In genomic region chr12:99983721-99984258, GRCh38 we compare ENCODE assay signal across 10 cellular contexts. TPM values are rescaled to one million over a fixed set of nuclear protein-coding genes. Genes with fewer than 3 reads are reported as not detected.
DNase-seq lines count a peak whose midpoint lies in the region; ATAC-seq and TF ChIP-seq lines count a peak whose summit lies in the region.
"Had no signal": no experiment of that assay in that cellular context is flagged by ENCODE, and none has a peak within 500 bp of the region (broad histone marks: within the 10 kb centered on the region; RNA-seq: fewer than 3 reads in every experiment).

No MANE protein-coding gene starts in this region.

- peaks cover 3% of the 10 kb centered on the region for H3F3A ChIP-seq in smooth muscle cell (ENCODE audit: low read depth)

- H3K9ac ChIP-seq in smooth muscle cell (ENCODE audit: low read depth), result no peak overlapping the region

- H3K9me3 ChIP-seq in WERI-Rb-1 (ENCODE audit: severe bottlenecking) (no peaks in the 10 kb centered on the region), iPS DF 6.9 (ENCODE audit: control insufficient read depth, insufficient read depth, low read length) (no peaks in the 10 kb centered on the region), smooth muscle cell (replicated peaks; ENCODE audit: low read depth) (no peaks in the 10 kb centered on the region)
- H3K9me3 ChIP-seq: mucosa of descending colon had no signal

- no peaks in the 10 kb centered on the region for H3K79me2 ChIP-seq in smooth muscle cell (ENCODE audit: low read depth)

- no CpG with 5 or more reads among the region's 16 CpGs for WGBS in iPS DF 6.9 (ENCODE audit: insufficient coverage, insufficient read length)
- WGBS in smooth muscle cell (ENCODE audit: low lambda C conversion rate), result 35% methylated on average over 16 of the region's 16 CpGs

- no peak overlapping the region for H3K27ac Mint-ChIP-seq in T-helper 2 cell treated with Interferon-gamma antibody and Interleukin-4, amounts not matched to agents 5 μg/mL and 100 μg/mL, for 36 hours

- peaks cover 63% of the 10 kb centered on the region for H3K27me3 Mint-ChIP-seq in T-helper 2 cell treated with Interferon-gamma antibody and Interleukin-4, amounts not matched to agents 5 μg/mL and 100 μg/mL, for 36 hours (ENCODE audit: low read depth)

- H3K4me1 ChIP-seq in iPS DF 6.9 (ENCODE audit: control insufficient read depth, insufficient read depth, low read length) (0 out of 2 replicates have a peak, but pooled peaks cover 1% of the 10 kb centered on the region), smooth muscle cell (ENCODE audit: low read depth) (peaks cover 8% of the 10 kb centered on the region)

- H3K36me3 Mint-ChIP-seq in T-helper 2 cell treated with Interferon-gamma antibody and Interleukin-4, amounts not matched to agents 5 μg/mL and 100 μg/mL, for 36 hours (ENCODE audit: low read depth), result no peaks in the 10 kb centered on the region

- H3K36me3 ChIP-seq in WERI-Rb-1, result no peaks in the 10 kb centered on the region
- H3K36me3 ChIP-seq in iPS DF 6.9 (ENCODE audit: control insufficient read depth, insufficient read depth, low read length), result no peaks in the 10 kb centered on the region
- no peaks in the 10 kb centered on the region for H3K36me3 ChIP-seq in smooth muscle cell (ENCODE audit: low read depth)

- H3K9me3 Mint-ChIP-seq in T-helper 2 cell treated with Interferon-gamma antibody and Interleukin-4, amounts not matched to agents 5 μg/mL and 100 μg/mL, for 36 hours, result no peaks in the 10 kb centered on the region

- no peaks in the 10 kb centered on the region for H4K20me1 ChIP-seq in smooth muscle cell (ENCODE audit: low read depth)

- DNase-seq in T-helper 2 cell treated with Interferon-gamma antibody and Interleukin-4, amounts not matched to agents 5 μg/mL and 100 μg/mL, for 36 hours (ENCODE audit: low spot score), result no peak
- DNase-seq in T-helper 2 cell (no peak), WERI-Rb-1 (peak; percentile 19), iPS DF 6.9 (ENCODE audit: low read depth, low spot score) (no peak), smooth muscle cell (lab: John Stamatoyannopoulos, UW; ENCODE audit: unreplicated experiment) (no peak), HEK293T (ENCODE audit: extremely low spot score) (no peak), left colon (no peak)

- no peak for TF ChIP-seq CTCF in WERI-Rb-1 (IDR thresholded peaks at IDR 0.05; ENCODE audit: low read depth, low read length)
- no peak for TF ChIP-seq CTCF in smooth muscle cell (IDR thresholded peaks at IDR 0.05; ENCODE audit: borderline replicate concordance, insufficient read depth, poor library complexity, severe bottlenecking)

- H3K4me2 ChIP-seq in smooth muscle cell, result peak overlapping the region; percentile 95

- H3K4me1 Mint-ChIP-seq in T-helper 2 cell treated with Interferon-gamma antibody and Interleukin-4, amounts not matched to agents 5 μg/mL and 100 μg/mL, for 36 hours (ENCODE audit: low read depth), result peaks cover 5% of the 10 kb centered on the region

- ATAC-seq in GM18868 (IDR thresholded peaks at IDR 0.05; ENCODE audit: unreplicated experiment), result no peak
- ATAC-seq in left colon, result no peak

- CTCF ChIA-PET in HEK293T (lab: Yijun Ruan, JAX), result no interaction called here

- H3K27ac ChIP-seq in WERI-Rb-1 (no peak overlapping the region), iPS DF 6.9 (ENCODE audit: low read length) (no peak overlapping the region), smooth muscle cell (ENCODE audit: low read depth) (no peak overlapping the region)

- peak overlapping the region; percentile 71 for H3K4me3 ChIP-seq in WERI-Rb-1 (ENCODE audit: low read depth, low read length)
- H3K4me3 ChIP-seq in iPS DF 6.9 (ENCODE audit: low read length), result peak overlapping the region; percentile 76; the same call in 1 of the 2 replicates
- peak overlapping the region; percentile 60 for H3K4me3 ChIP-seq in smooth muscle cell
- H3K4me3 ChIP-seq: mucosa of descending colon had no signal

- H3K27me3 ChIP-seq in WERI-Rb-1 (ENCODE audit: insufficient read depth, low read depth, severe bottlenecking) (no peaks in the 10 kb centered on the region), iPS DF 6.9 (ENCODE audit: control insufficient read depth, insufficient read depth, low read length) (no peaks in the 10 kb centered on the region), smooth muscle cell (ENCODE audit: low read depth) (peaks cover 53% of the 10 kb centered on the region)

- intact Hi-C loops in left colon (cut with DNase I, micrococcal nuclease), result no loop called here

- peak overlapping the region; percentile 68 for H3K4me3 Mint-ChIP-seq in T-helper 2 cell treated with Interferon-gamma antibody and Interleukin-4, amounts not matched to agents 5 μg/mL and 100 μg/mL, for 36 hours

- POLR2A ChIA-PET in HEK293T (lab: Yijun Ruan, JAX), result interaction anchor here (1.4 kb wide), 1 partner anchor 13 kb away, joined by 4 read pairs; no protein-coding TSS in a partner anchor

- H2AFZ ChIP-seq in smooth muscle cell (ENCODE audit: low read depth), result no peak overlapping the region

TF ChIP-seq in HEK293T, 16 proteins besides CTCF, POLR2A, EP300 and RAD21:
- TF ChIP-seq SP1 (IDR thresholded peaks at IDR 0.05) (no peak), ZNF384 (IDR thresholded peaks at IDR 0.05) (no peak), PKNOX1 (IDR thresholded peaks at IDR 0.05) (no peak), FOXA1 (IDR thresholded peaks at IDR 0.05) (no peak), FOXM1 (IDR thresholded peaks at IDR 0.05; ENCODE audit: borderline replicate concordance) (no peak), CTBP1 (IDR thresholded peaks at IDR 0.05; ENCODE audit: borderline replicate concordance) (no peak), BHLHE40 (IDR thresholded peaks at IDR 0.05; ENCODE audit: borderline replicate concordance) (no peak), ELF4 (IDR thresholded peaks at IDR 0.05) (no peak), TARDBP (IDR thresholded peaks at IDR 0.05) (no peak), ARNT (IDR thresholded peaks at IDR 0.05) (no peak), SUZ12 (IDR thresholded peaks at IDR 0.05) (no peak), HDGF (IDR thresholded peaks at IDR 0.05; ENCODE audit: borderline replicate concordance) (no peak), LEF1 (IDR thresholded peaks at IDR 0.05; ENCODE audit: borderline replicate concordance) (no peak), NFRKB (IDR thresholded peaks at IDR 0.05) (no peak), FOXK2 (IDR thresholded peaks at IDR 0.05) (no peak), L3MBTL2 (conservative IDR thresholded peaks at IDR 0.05) (no peak)

RNA-seq across cellular contexts. Expression of gene ANKS1B, which starts 0.9 kb away (rescaled TPM):
- 7.3 TPM in 1 of 2 replicates, not detected in the other for total RNA-seq in smooth muscle cell
- polyA plus RNA-seq in smooth muscle cell, result 0.47 and 1.3 TPM in 2 replicates
- 1 to 10 TPM; 1.1 to 4.1 TPM for total RNA-seq in left colon
- total RNA-seq: RPMI7951 had no signal
